16 cellular contexts compared by ENCODE assay signal in genomic region chr17:28941251-28941650, GRCh38.
"Had no signal": no experiment of that assay in that cellular context is flagged by ENCODE, and none has a peak within 500 bp of the region (broad histone marks: within the 10 kb centered on the region; RNA-seq: fewer than 3 reads in every experiment).

No MANE protein-coding gene starts in this region.

- H3K4me2 ChIP-seq: smooth muscle cell had no signal

- H3K27ac Mint-ChIP-seq: activated CD4-positive, alpha-beta T cell treated with anti-CD3 and anti-CD28 coated beads, Interleukin-2, amount 10 ng/mL, durations not matched to agents 7 days and 5 days; activated naive CD8-positive, alpha-beta T cell treated with anti-CD3 and anti-CD28 coated beads, Interleukin-2, amount 50 U/mL, for 24 hours; activated T-helper 1 cell treated with anti-CD3 and anti-CD28 coated beads, Interleukin-12 subunit alpha, Interleukin-12 subunit beta, Interleukin-2, Interleukin-4 antibody, amounts not matched to agents 30 ng/mL and 10 ng/mL and 1 ng/mL, durations not matched to agents 14 hours and 24 hours and 36 hours; stimulated activated naive CD8-positive, alpha-beta T cell treated with anti-CD3 and anti-CD28 coated beads, Interleukin-15, amount 100 ng/mL, for 72 hours; type B pancreatic cell had no signal

- DNase-seq: activated CD4-positive, alpha-beta T cell treated with anti-CD3 and anti-CD28 coated beads, Interleukin-2, amount 10 ng/mL, durations not matched to agents 7 days and 5 days; activated CD8-positive, alpha-beta memory T cell treated with anti-CD3 and anti-CD28 coated beads, Interleukin-2, amount 50 U/mL, for 48 hours; activated naive CD4-positive, alpha-beta T cell; activated naive CD8-positive, alpha-beta T cell treated with anti-CD3 and anti-CD28 coated beads, Interleukin-2, amount 50 U/mL, for 24 hours; aorta; dermis blood vessel endothelial cell; kidney; mesenchymal stem cell; naive thymus-derived CD8-positive, alpha-beta T cell; occipital lobe; stimulated activated naive CD8-positive, alpha-beta T cell treated with anti-CD3 and anti-CD28 coated beads, Interleukin-15, amount 100 ng/mL, for 72 hours had no signal

- H3K9me3 ChIP-seq: right lobe of liver had no signal

- ATAC-seq: activated naive CD8-positive, alpha-beta T cell treated with anti-CD3 and anti-CD28 coated beads, Interleukin-2, amount 50 U/mL, for 24 hours; naive thymus-derived CD8-positive, alpha-beta T cell; stimulated activated naive CD8-positive, alpha-beta T cell treated with anti-CD3 and anti-CD28 coated beads, Interleukin-15, amount 100 ng/mL, for 72 hours had no signal

- H3K4me3 ChIP-seq: right lobe of liver, smooth muscle cell had no signal

- H3K27me3 ChIP-seq: right lobe of liver had no signal

- H3K27me3 Mint-ChIP-seq: activated CD4-positive, alpha-beta T cell treated with anti-CD3 and anti-CD28 coated beads, Interleukin-2, amount 10 ng/mL, durations not matched to agents 7 days and 5 days; activated naive CD8-positive, alpha-beta T cell treated with anti-CD3 and anti-CD28 coated beads, Interleukin-2, amount 50 U/mL, for 24 hours; naive thymus-derived CD8-positive, alpha-beta T cell; progenitor cell of endocrine pancreas; stimulated activated naive CD8-positive, alpha-beta T cell treated with anti-CD3 and anti-CD28 coated beads, Interleukin-15, amount 100 ng/mL, for 72 hours; type B pancreatic cell had no signal

- H3K9me3 Mint-ChIP-seq: activated CD4-positive, alpha-beta T cell treated with anti-CD3 and anti-CD28 coated beads, Interleukin-2, amount 10 ng/mL, durations not matched to agents 7 days and 5 days; activated naive CD8-positive, alpha-beta T cell treated with anti-CD3 and anti-CD28 coated beads, Interleukin-2, amount 50 U/mL, for 24 hours; activated T-helper 1 cell treated with anti-CD3 and anti-CD28 coated beads, Interleukin-12 subunit alpha, Interleukin-12 subunit beta, Interleukin-2, Interleukin-4 antibody, amounts not matched to agents 30 ng/mL and 10 ng/mL and 1 ng/mL, durations not matched to agents 14 hours and 24 hours and 36 hours; naive thymus-derived CD8-positive, alpha-beta T cell; stimulated activated naive CD8-positive, alpha-beta T cell treated with anti-CD3 and anti-CD28 coated beads, Interleukin-15, amount 100 ng/mL, for 72 hours; type B pancreatic cell had no signal

- H3K4me3 Mint-ChIP-seq: activated CD4-positive, alpha-beta T cell treated with anti-CD3 and anti-CD28 coated beads, Interleukin-2, amount 10 ng/mL, durations not matched to agents 7 days and 5 days; activated naive CD8-positive, alpha-beta T cell treated with anti-CD3 and anti-CD28 coated beads, Interleukin-2, amount 50 U/mL, for 24 hours; activated T-helper 1 cell treated with anti-CD3 and anti-CD28 coated beads, Interleukin-12 subunit alpha, Interleukin-12 subunit beta, Interleukin-2, Interleukin-4 antibody, amounts not matched to agents 30 ng/mL and 10 ng/mL and 1 ng/mL, durations not matched to agents 14 hours and 24 hours and 36 hours; type B pancreatic cell had no signal
